ENCODE assay signal across 1 cellular context in the genomic region with DNA sequence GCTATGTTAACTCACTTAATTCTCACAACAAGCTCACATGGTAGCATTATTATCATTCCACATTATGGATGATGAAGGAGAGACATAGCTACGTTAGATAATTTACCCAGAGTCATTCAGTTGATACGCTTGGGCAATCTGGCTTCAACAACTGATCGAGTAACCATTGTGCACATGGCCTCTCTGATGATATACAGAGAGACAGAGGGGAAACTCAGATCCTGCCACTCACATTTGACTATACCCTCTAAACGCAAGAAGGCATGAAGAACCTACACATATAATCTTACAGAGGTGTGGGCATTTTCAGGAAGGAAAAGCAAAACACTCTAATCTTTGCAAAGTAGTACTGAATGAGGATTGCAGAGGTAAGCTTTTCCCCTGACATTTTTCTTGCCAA.
TF ChIP-seq lines count a peak whose summit lies in the region.

No MANE protein-coding gene starts in this region.

TF ChIP-seq in GM12878, 131 proteins besides CTCF, POLR2A, EP300 and RAD21:
- TF ChIP-seq, protein P1, sequence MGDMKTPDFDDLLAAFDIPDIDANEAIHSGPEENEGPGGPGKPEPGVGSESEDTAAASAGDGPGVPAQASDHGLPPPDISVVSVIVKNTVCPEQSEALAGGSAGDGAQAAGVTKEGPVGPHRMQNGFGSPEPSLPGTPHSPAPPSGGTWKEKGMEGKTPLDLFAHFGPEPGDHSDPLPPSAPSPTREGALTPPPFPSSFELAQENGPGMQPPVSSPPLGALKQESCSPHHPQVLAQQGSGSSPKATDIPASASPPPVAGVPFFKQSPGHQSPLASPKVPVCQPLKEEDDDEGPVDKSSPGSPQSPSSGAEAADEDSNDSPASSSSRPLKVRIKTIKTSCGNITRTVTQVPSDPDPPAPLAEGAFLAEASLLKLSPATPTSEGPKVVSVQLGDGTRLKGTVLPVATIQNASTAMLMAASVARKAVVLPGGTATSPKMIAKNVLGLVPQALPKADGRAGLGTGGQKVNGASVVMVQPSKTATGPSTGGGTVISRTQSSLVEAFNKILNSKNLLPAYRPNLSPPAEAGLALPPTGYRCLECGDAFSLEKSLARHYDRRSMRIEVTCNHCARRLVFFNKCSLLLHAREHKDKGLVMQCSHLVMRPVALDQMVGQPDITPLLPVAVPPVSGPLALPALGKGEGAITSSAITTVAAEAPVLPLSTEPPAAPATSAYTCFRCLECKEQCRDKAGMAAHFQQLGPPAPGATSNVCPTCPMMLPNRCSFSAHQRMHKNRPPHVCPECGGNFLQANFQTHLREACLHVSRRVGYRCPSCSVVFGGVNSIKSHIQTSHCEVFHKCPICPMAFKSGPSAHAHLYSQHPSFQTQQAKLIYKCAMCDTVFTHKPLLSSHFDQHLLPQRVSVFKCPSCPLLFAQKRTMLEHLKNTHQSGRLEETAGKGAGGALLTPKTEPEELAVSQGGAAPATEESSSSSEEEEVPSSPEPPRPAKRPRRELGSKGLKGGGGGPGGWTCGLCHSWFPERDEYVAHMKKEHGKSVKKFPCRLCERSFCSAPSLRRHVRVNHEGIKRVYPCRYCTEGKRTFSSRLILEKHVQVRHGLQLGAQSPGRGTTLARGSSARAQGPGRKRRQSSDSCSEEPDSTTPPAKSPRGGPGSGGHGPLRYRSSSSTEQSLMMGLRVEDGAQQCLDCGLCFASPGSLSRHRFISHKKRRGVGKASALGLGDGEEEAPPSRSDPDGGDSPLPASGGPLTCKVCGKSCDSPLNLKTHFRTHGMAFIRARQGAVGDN (IDR thresholded peaks at IDR 0.05), result peak; percentile 44; the same call in 1 of the 2 replicates
- no peak for TF ChIP-seq KAT2A (conservative IDR thresholded peaks at IDR 0.05; ENCODE audit: control insufficient read depth, low read depth, low read length)
